Comparison of ENCODE assay signal across 23 cellular contexts in genomic region chr4:21543514-21543913, GRCh38.
DNase-seq lines count a peak whose midpoint lies in the region; ATAC-seq and FAIRE-seq lines count a peak whose summit lies in the region.
"Had no signal": no experiment of that assay in that cellular context is flagged by ENCODE, and none has a peak within 500 bp of the region (broad histone marks: within the 10 kb centered on the region; RNA-seq: fewer than 3 reads in every experiment).

No MANE protein-coding gene starts in this region.

- peak; percentile 23 for FAIRE-seq in endometrium (lab: Jason Lieb, UNC)

- peak overlapping the region; percentile 11; the same call in 1 of the 2 replicates for H3K4me3 ChIP-seq in HUES64 (ENCODE audit: low read length)
- peak overlapping the region; percentile 40; the same call in 1 of the 2 replicates for H3K4me3 ChIP-seq in iPS-20b (ENCODE audit: low read length)
- H3K4me3 ChIP-seq in neuron (ENCODE audit: low read length) = peak overlapping the region; percentile 99
- no peak overlapping the region for H3K4me3 ChIP-seq in aorta (ENCODE audit: low read length in 2 of 2)
- H3K4me3 ChIP-seq: MG63, PC-9 had no signal

- DNase-seq in posterior cingulate gyrus (no peak), aorta (no peak)
- DNase-seq: CD4-positive, alpha-beta memory T cell; COR-L47; DMS53; IMR-90; KG1; MG63; NCI-H1105 treated with DMSO at 0.1 percent for 48 hours; NCI-H146; NCI-H1930; NCI-H2107; NCI-H446; NCI-H526; NK-92 treated with Interleukin-12 subunit alpha and Interleukin-12 subunit beta, amount 100 ng/mL, for 24 hours; PC-9 had no signal

- H3K4me1 ChIP-seq in HUES64 (ENCODE audit: insufficient read depth, low read length) (peaks cover 22% of the 10 kb centered on the region), iPS-20b (ENCODE audit: insufficient read depth, low read length) (peaks cover 13% of the 10 kb centered on the region; the same call in 1 of the 2 replicates), neuron (ENCODE audit: insufficient read depth, low read length) (peaks cover 10% of the 10 kb centered on the region), aorta (ENCODE audit: control insufficient read depth in 1 of 2, insufficient read depth in 2 of 2, low read length in 2 of 2) (no peaks in the 10 kb centered on the region)

- H2AFZ ChIP-seq in neuron (ENCODE audit: low read depth, low read length) = peak overlapping the region; percentile 37
- H2AFZ ChIP-seq: PC-9 had no signal

- ATAC-seq in HG03571 (IDR thresholded peaks at IDR 0.05; ENCODE audit: unreplicated experiment) (no peak), aorta (ENCODE audit: low FRiP score) (no peak), GM21576 (IDR thresholded peaks at IDR 0.05; ENCODE audit: unreplicated experiment) (no peak)
- ATAC-seq: Right ventricle myocardium inferior had no signal

- peaks cover 3% of the 10 kb centered on the region for H3K9me3 ChIP-seq in HUES64 (ENCODE audit: insufficient read depth, low read depth, low read length)
- H3K9me3 ChIP-seq in iPS-20b (ENCODE audit: insufficient read depth, low read depth, low read length) = peaks cover 3% of the 10 kb centered on the region; the same call in 1 of the 2 replicates
- H3K9me3 ChIP-seq in neuron (ENCODE audit: low read length) = peaks cover 4% of the 10 kb centered on the region
- peaks cover 2% of the 10 kb centered on the region for H3K9me3 ChIP-seq in aorta (ENCODE audit: control insufficient read depth, low read length)
- H3K9me3 ChIP-seq: MG63 had no signal

- intact Hi-C loops in posterior cingulate gyrus (cut with DNase I) (no loop called here), aorta (cut with DNase I) (no loop called here)

- H3K27me3 ChIP-seq in HUES64 (ENCODE audit: insufficient read depth, low read length) = no peaks in the 10 kb centered on the region
- H3K27me3 ChIP-seq in iPS-20b (ENCODE audit: insufficient read depth, low read length) = peaks cover 9% of the 10 kb centered on the region; the same call in 1 of the 2 replicates
- no peaks in the 10 kb centered on the region for H3K27me3 ChIP-seq in neuron (ENCODE audit: insufficient read depth, low read length)
- no peaks in the 10 kb centered on the region for H3K27me3 ChIP-seq in aorta (ENCODE audit: control insufficient read depth in 1 of 2, insufficient read depth in 2 of 2, low read length in 1 of 2)
- H3K27me3 ChIP-seq: MG63 had no signal

- H3K9ac ChIP-seq in HUES64 (ENCODE audit: low read depth, low read length) = no peak overlapping the region
- no peak overlapping the region for H3K9ac ChIP-seq in iPS-20b (ENCODE audit: low read depth, low read length)

- no CpG with 5 or more reads among the region's 3 CpGs for WGBS in HUES64
- WGBS in aorta, 2 donors = 22 to 35% methylated on average over 3 of the region's 3 CpGs

- H3K36me3 ChIP-seq in HUES64 (ENCODE audit: insufficient read depth, low read length) (no peaks in the 10 kb centered on the region), iPS-20b (ENCODE audit: insufficient read depth, low read depth, low read length) (no peaks in the 10 kb centered on the region), neuron (ENCODE audit: insufficient read depth, low read length) (peaks cover 10% of the 10 kb centered on the region), aorta (ENCODE audit: control insufficient read depth in 1 of 2, insufficient read depth in 2 of 2, low read length in 1 of 2) (no peaks in the 10 kb centered on the region)
- H3K36me3 ChIP-seq: MG63 had no signal

- H3K27ac ChIP-seq in HUES64 (ENCODE audit: low read depth, low read length) (no peak overlapping the region; the same call in 1 of the 2 replicates), iPS-20b (ENCODE audit: low read length) (no peak overlapping the region), aorta (ENCODE audit: low read depth in 1 of 2, low read length in 2 of 2) (no peak overlapping the region)
- H3K27ac ChIP-seq: PC-9 had no signal

Comparison
In these comparisons a context has a peak if more than half of its experiments do, and no peak if none do; other contexts are left out.
1. H3K4me3 ChIP-seq: peak in HUES64 (single experiment), iPS-20b (single experiment) and neuron (single experiment); none in aorta (0 of 2).